19 cellular contexts compared by ENCODE assay signal in the genomic region with DNA sequence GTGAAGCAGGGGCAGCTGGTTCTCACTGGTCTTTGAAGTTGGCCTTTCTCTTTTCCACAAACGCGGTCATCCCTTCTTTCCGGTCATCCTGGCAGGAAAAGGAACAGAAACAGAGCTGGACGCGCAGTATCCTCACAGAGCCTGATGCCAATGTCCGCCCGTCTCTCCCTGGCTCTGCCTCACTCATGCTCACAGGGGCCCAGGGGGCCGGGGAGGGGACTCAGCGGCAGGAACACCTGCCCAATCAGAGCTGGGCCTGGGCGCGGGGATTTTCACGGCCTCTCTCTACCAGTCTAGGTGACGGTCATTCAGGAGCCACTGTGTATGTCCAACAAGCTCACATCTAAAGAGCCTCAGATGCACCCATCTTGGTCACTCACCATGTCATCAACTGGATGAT. TPM values are rescaled to one million over a fixed set of nuclear protein-coding genes. Genes with fewer than 3 reads are reported as not detected.
A peak's percentile ranks its signal among the peaks of the same experiment; 100 is the strongest.
DNase-seq lines count a peak whose midpoint lies in the region; ATAC-seq and TF ChIP-seq lines count a peak whose summit lies in the region.
"Had no signal": no experiment of that assay in that cellular context is flagged by ENCODE, and none has a peak within 500 bp of the region (broad histone marks: within the 10 kb centered on the region; RNA-seq: fewer than 3 reads in every experiment).

No MANE protein-coding gene starts in this region.

- ATAC-seq in Right ventricle myocardium inferior (no peak), left ventricle myocardium superior (no peak), activated B cell treated with CpG ODN at 0.5 μM for 24 hours (ENCODE audit: low read depth) (no peak), HG02840 (IDR thresholded peaks at IDR 0.05; ENCODE audit: low FRiP score, unreplicated experiment) (no peak)
- ATAC-seq: GM23338, HCT116 had no signal

- peaks cover 24% of the 10 kb centered on the region for H3K4me1 ChIP-seq in BLaER1

- peaks cover 24% of the 10 kb centered on the region for H3K4me1 Mint-ChIP-seq in activated B cell treated with CpG ODN at 0.5 μM for 24 hours
- H3K4me1 Mint-ChIP-seq in type B pancreatic cell (ENCODE audit: unreplicated experiment), result peaks cover 16% of the 10 kb centered on the region
- H3K4me1 Mint-ChIP-seq: GM23338 had no signal

- H3K27me3 Mint-ChIP-seq in activated B cell treated with CpG ODN at 0.5 μM for 24 hours (no peaks in the 10 kb centered on the region), type B pancreatic cell (no peaks in the 10 kb centered on the region)
- H3K27me3 Mint-ChIP-seq: CD4-positive, alpha-beta T cell; IgD-negative memory B cell had no signal

- no peak for TF ChIP-seq CTCF in activated B cell treated with CpG ODN at 0.5 μM for 24 hours (IDR thresholded peaks at IDR 0.05)
- TF ChIP-seq CTCF in type B pancreatic cell (conservative IDR thresholded peaks at IDR 0.05), result no peak

- intact Hi-C loops in Right ventricle myocardium inferior (cut with DNase I), result no loop called here
- intact Hi-C loops in left ventricle myocardium superior (cut with micrococcal nuclease), result no loop called here
- intact Hi-C loops in activated B cell treated with CpG ODN at 0.5 μM for 24 hours (cut with micrococcal nuclease), result no loop called here

- peak; percentile 23 for DNase-seq in Right ventricle myocardium inferior (ENCODE audit: missing footprints)
- no peak for DNase-seq in left ventricle myocardium superior
- DNase-seq in activated B cell treated with CpG ODN at 0.5 μM for 24 hours, result no peak
- DNase-seq in type B pancreatic cell (ENCODE audit: extremely low spot score, unreplicated experiment), result no peak
- DNase-seq in erythroblast (lab: John Stamatoyannopoulos, UW), result no peak
- DNase-seq: 8988T; Caco-2; CD4-positive, alpha-beta T cell; DMS153; DMS79; GDM1; HFFc6 had no signal

- H3K4me2 ChIP-seq in BLaER1, result peak overlapping the region; percentile 69
- H3K4me2 ChIP-seq: GM23338 had no signal

- CTCF ChIA-PET in activated B cell treated with CpG ODN at 0.5 μM for 24 hours (lab: Charles Lee), result no interaction called here

- H3K27ac Mint-ChIP-seq in activated B cell treated with CpG ODN at 0.5 μM for 24 hours (peak overlapping the region; percentile 24), type B pancreatic cell (peak overlapping the region; percentile 5)
- H3K27ac Mint-ChIP-seq: GM23338, HFFc6 had no signal

- H3K9me3 ChIP-seq in BLaER1, result no peaks in the 10 kb centered on the region
- H3K9me3 ChIP-seq: Caco-2 had no signal

- peaks cover 52% of the 10 kb centered on the region for H3K36me3 ChIP-seq in BLaER1

- no peak overlapping the region for H3K4me3 Mint-ChIP-seq in activated B cell treated with CpG ODN at 0.5 μM for 24 hours
- H3K4me3 Mint-ChIP-seq in type B pancreatic cell, result no peak overlapping the region
- H3K4me3 Mint-ChIP-seq: CD4-positive, alpha-beta T cell; GM23338; HFFc6 had no signal

- no peak for TF ChIP-seq POLR2A in erythroblast (IDR thresholded peaks at IDR 0.05; ENCODE audit: low read length)

- H3K9me3 Mint-ChIP-seq in activated B cell treated with CpG ODN at 0.5 μM for 24 hours (no peaks in the 10 kb centered on the region), type B pancreatic cell (no peaks in the 10 kb centered on the region)
- H3K9me3 Mint-ChIP-seq: CD4-positive, alpha-beta T cell; GM23338; HFFc6; IgD-negative memory B cell had no signal

- no peaks in the 10 kb centered on the region for H3K27me3 ChIP-seq in BLaER1

- H4K20me1 ChIP-seq in BLaER1, result no peaks in the 10 kb centered on the region

- POLR2A ChIA-PET in activated B cell treated with CpG ODN at 0.5 μM for 24 hours (lab: Charles Lee), result no interaction called here

- H3K9ac ChIP-seq in BLaER1, result peak overlapping the region; percentile 38; the same call in 1 of the 2 replicates

- H3K36me3 Mint-ChIP-seq in activated B cell treated with CpG ODN at 0.5 μM for 24 hours (ENCODE audit: low read depth) (peaks cover 38% of the 10 kb centered on the region), type B pancreatic cell (peaks cover 17% of the 10 kb centered on the region)

- H3K27ac ChIP-seq in BLaER1, result no peak overlapping the region

- no peak overlapping the region for H3K4me3 ChIP-seq in BLaER1
- H3K4me3 ChIP-seq: GM23338 had no signal

RNA-seq across cellular contexts. Expression of a gene that starts 5.0 kb away (rescaled TPM):
- total RNA-seq in Right ventricle myocardium inferior, result 7.9 TPM
- total RNA-seq in left ventricle myocardium superior, result 9.3 TPM
- 37.2 and 39.1 TPM in 2 replicates for total RNA-seq in activated B cell treated with CpG ODN at 0.5 μM for 24 hours
- total RNA-seq in type B pancreatic cell (ENCODE audit: low replicate concordance), result 20.4 and 21.7 TPM in 2 replicates

RNA-seq across cellular contexts. Expression of a gene that starts 10.3 kb away (rescaled TPM):
- total RNA-seq in Right ventricle myocardium inferior (224 TPM), left ventricle myocardium superior (226 TPM), activated B cell treated with CpG ODN at 0.5 μM for 24 hours (37.7 and 39.4 TPM in 2 replicates), type B pancreatic cell (ENCODE audit: low replicate concordance) (106 and 127 TPM in 2 replicates)

RNA-seq across cellular contexts. Expression of a gene that starts 15.7 kb away (rescaled TPM):
- total RNA-seq in Right ventricle myocardium inferior (not detected), left ventricle myocardium superior (not detected), activated B cell treated with CpG ODN at 0.5 μM for 24 hours (not detected in 2 replicates), type B pancreatic cell (ENCODE audit: low replicate concordance) (1.3 and 2.8 TPM in 2 replicates)
- total RNA-seq: A673; CD4-positive, alpha-beta T cell; Daoy; GM23338; HFFc6 had no signal

RNA-seq across cellular contexts. Expression of a gene that starts 16.2 kb away (rescaled TPM):
- total RNA-seq in Right ventricle myocardium inferior, result 3.5 TPM
- 2.8 TPM for total RNA-seq in left ventricle myocardium superior
- 14.1 and 16.9 TPM in 2 replicates for total RNA-seq in activated B cell treated with CpG ODN at 0.5 μM for 24 hours
- total RNA-seq in type B pancreatic cell (ENCODE audit: low replicate concordance), result 6.9 and 8.2 TPM in 2 replicates

RNA-seq across cellular contexts. Expression of a gene that starts 26.1 kb away (rescaled TPM):
- total RNA-seq in Right ventricle myocardium inferior (not detected), left ventricle myocardium superior (not detected), activated B cell treated with CpG ODN at 0.5 μM for 24 hours (not detected in 2 replicates), type B pancreatic cell (ENCODE audit: low replicate concordance) (3.6 and 8.5 TPM in 2 replicates)
- total RNA-seq: A673, Caco-2, Daoy had no signal
